In the genomic region with DNA sequence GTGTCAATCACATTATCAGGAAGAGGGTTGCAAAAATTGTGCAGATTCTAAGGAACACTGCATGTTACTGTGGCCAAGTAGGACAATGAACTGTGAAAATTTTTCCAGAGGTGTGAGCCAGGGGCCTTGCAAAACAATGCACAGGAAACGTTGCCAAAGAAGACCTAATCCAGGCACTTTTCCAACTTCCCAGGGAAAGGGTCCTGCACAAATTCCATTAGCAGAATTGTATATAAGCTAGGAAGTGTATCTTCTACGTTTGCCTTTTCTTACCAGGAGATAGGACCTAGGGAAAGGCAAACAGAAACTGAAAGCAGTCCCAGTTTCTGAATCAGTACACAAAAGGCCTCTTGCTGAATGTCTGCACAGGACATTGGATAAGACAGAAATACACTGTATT, we compare ENCODE assay signal across 8 cellular contexts.
DNase-seq lines count a peak whose midpoint lies in the region; ATAC-seq, FAIRE-seq and TF ChIP-seq lines count a peak whose summit lies in the region.

No MANE protein-coding gene starts in this region.

- no CpG with 5 or more reads among the region's 2 CpGs for WGBS in neuronal stem cell (ENCODE audit: extremely low coverage in 2 of 2, insufficient read length in 2 of 2, insufficient replicate concordance in 1 of 2), 2 donors

- H3K79me1 ChIP-seq in neuronal stem cell (ENCODE audit: low read depth, low read length): no peaks in the 10 kb centered on the region

- no peak overlapping the region for H3K27ac ChIP-seq in CD4-positive, CD25-positive, alpha-beta regulatory T cell (ENCODE audit: insufficient read depth, low read length, poor library complexity, severe bottlenecking)
- peak overlapping the region; percentile 36 for H3K27ac ChIP-seq in fibroblast of lung (ENCODE audit: insufficient read depth, low read length)
- no peak overlapping the region for H3K27ac ChIP-seq in neuronal stem cell (replicated peaks; ENCODE audit: low read length)
- no peak overlapping the region for H3K27ac ChIP-seq in SJCRH30

- H3K14ac ChIP-seq in neuronal stem cell (ENCODE audit: low read length): no peak overlapping the region

- H2BK5ac ChIP-seq in neuronal stem cell (ENCODE audit: low read length): no peak overlapping the region

- H3K9ac ChIP-seq in fibroblast of lung (ENCODE audit: insufficient read depth, low read length) (peak overlapping the region; percentile 20), neuronal stem cell (ENCODE audit: low read depth, low read length, poor library complexity) (no peak overlapping the region)

- H3K4ac ChIP-seq in neuronal stem cell (ENCODE audit: low read length): no peak overlapping the region

- no peaks in the 10 kb centered on the region for H4K20me1 ChIP-seq in fibroblast of lung (ENCODE audit: control insufficient read depth, extremely low read depth, insufficient read depth, low read length)

- H2AK5ac ChIP-seq in neuronal stem cell (ENCODE audit: low read depth, low read length): no peak overlapping the region

- no peaks in the 10 kb centered on the region for H3K4me1 ChIP-seq in CD4-positive, CD25-positive, alpha-beta regulatory T cell (ENCODE audit: control insufficient read depth, insufficient read depth, low read length, poor library complexity, severe bottlenecking)
- H3K4me1 ChIP-seq in fibroblast of lung (ENCODE audit: control insufficient read depth, extremely low read depth, insufficient read depth, low read length) (no peaks in the 10 kb centered on the region), neuronal stem cell (ENCODE audit: control insufficient read depth in 2 of 2, insufficient read depth in 1 of 2, low read depth in 1 of 2, low read length in 2 of 2) (peaks cover 0 to 3% of the 10 kb centered on the region in 2 donors), BE2C (no peaks in the 10 kb centered on the region), SJCRH30 (no peaks in the 10 kb centered on the region)

- no peak overlapping the region for H2BK12ac ChIP-seq in neuronal stem cell (ENCODE audit: low read length)

- ATAC-seq in CD4-positive, CD25-positive, alpha-beta regulatory T cell (ENCODE audit: low read depth in 2 of 2): no peak
- ATAC-seq in GM19035 (IDR thresholded peaks at IDR 0.05; ENCODE audit: unreplicated experiment): no peak

- no peak overlapping the region for H4K8ac ChIP-seq in neuronal stem cell (ENCODE audit: low read depth, low read length)

- H3K27me3 Mint-ChIP-seq in CD4-positive, CD25-positive, alpha-beta regulatory T cell: no peaks in the 10 kb centered on the region

- no peak for FAIRE-seq in D721Med (lab: Jason Lieb, UNC)

- no peak for DNase-seq in CD4-positive, CD25-positive, alpha-beta regulatory T cell
- DNase-seq in NCI-H774 (lab: John Stamatoyannopoulos, UW): peak; percentile 10
- peak; percentile 66 to 88 for DNase-seq in fibroblast of lung (ENCODE audit: low read depth in 2 of 2)
- DNase-seq in neuronal stem cell (ENCODE audit: low spot score): no peak
- no peak for DNase-seq in BE2C
- no peak for DNase-seq in D721Med (ENCODE audit: insufficient read length, low spot score)
- DNase-seq in SJCRH30: no peak

- no peak overlapping the region for H2BK15ac ChIP-seq in neuronal stem cell (ENCODE audit: low read length)

- H3K4me3 Mint-ChIP-seq in CD4-positive, CD25-positive, alpha-beta regulatory T cell: no peak overlapping the region

- H3K4me1 Mint-ChIP-seq in CD4-positive, CD25-positive, alpha-beta regulatory T cell: peaks cover 0 to 5% (median 0%) of the 10 kb centered on the region in 4 donors

- TF ChIP-seq CTCF in fibroblast of lung (conservative IDR thresholded peaks at IDR 0.05 in 1 of 2, IDR thresholded peaks at IDR 0.05 in 1 of 2; ENCODE audit: low read depth in 1 of 2, low read length in 2 of 2) (no peak), BE2C (IDR thresholded peaks at IDR 0.05; ENCODE audit: low read depth, low read length) (no peak), D721Med (IDR thresholded peaks at IDR 0.05; ENCODE audit: insufficient read depth, missing control alignments) (no peak)

- H2BK120ac ChIP-seq in neuronal stem cell (ENCODE audit: low read depth, low read length): no peak overlapping the region

- H3K36me3 Mint-ChIP-seq in CD4-positive, CD25-positive, alpha-beta regulatory T cell: no peaks in the 10 kb centered on the region

- no peak overlapping the region for H3K23ac ChIP-seq in neuronal stem cell (ENCODE audit: low read depth, low read length, poor library complexity)

- peaks cover 2 to 9% (median 5%) of the 10 kb centered on the region in 7 donors for H3K9me3 Mint-ChIP-seq in CD4-positive, CD25-positive, alpha-beta regulatory T cell

- no peak overlapping the region for H4K91ac ChIP-seq in neuronal stem cell (ENCODE audit: low read depth, low read length, poor library complexity)

- H3K9me3 ChIP-seq in CD4-positive, CD25-positive, alpha-beta regulatory T cell (ENCODE audit: control insufficient read depth in 2 of 2, low read length in 2 of 2): no peaks in the 10 kb centered on the region
- H3K9me3 ChIP-seq in fibroblast of lung (ENCODE audit: control insufficient read depth, insufficient read depth, low read depth, low read length): no peaks in the 10 kb centered on the region
- H3K9me3 ChIP-seq in neuronal stem cell (replicated peaks in 1 of 2; ENCODE audit: control insufficient read depth in 2 of 2, insufficient read depth in 1 of 2, low read depth in 1 of 2, low read length in 2 of 2): no peaks in the 10 kb centered on the region
- H3K9me3 ChIP-seq in BE2C: no peaks in the 10 kb centered on the region
- no peaks in the 10 kb centered on the region for H3K9me3 ChIP-seq in SJCRH30 (replicated peaks)

- peak overlapping the region in 2 of 3 donors; percentile 59 to 64 for H3K27ac Mint-ChIP-seq in CD4-positive, CD25-positive, alpha-beta regulatory T cell

- no peaks in the 10 kb centered on the region for H3K79me2 ChIP-seq in fibroblast of lung (ENCODE audit: control insufficient read depth, insufficient read depth, low read length)

- H3K27me3 ChIP-seq in CD4-positive, CD25-positive, alpha-beta regulatory T cell (ENCODE audit: control insufficient read depth, insufficient read depth, low read length): no peaks in the 10 kb centered on the region
- no peaks in the 10 kb centered on the region for H3K27me3 ChIP-seq in fibroblast of lung (ENCODE audit: control insufficient read depth, insufficient read depth, low read length)
- H3K27me3 ChIP-seq in neuronal stem cell (ENCODE audit: control insufficient read depth in 3 of 3, insufficient read depth in 3 of 3, low read depth in 1 of 3, low read length in 3 of 3): no peaks in the 10 kb centered on the region
- no peaks in the 10 kb centered on the region for H3K27me3 ChIP-seq in BE2C
- H3K27me3 ChIP-seq in SJCRH30: no peaks in the 10 kb centered on the region

- H2AFZ ChIP-seq in fibroblast of lung (ENCODE audit: low read length) (peak overlapping the region; percentile 82), neuronal stem cell (ENCODE audit: low read length) (peak overlapping the region; percentile 86)

- no peaks in the 10 kb centered on the region for H3K36me3 ChIP-seq in CD4-positive, CD25-positive, alpha-beta regulatory T cell (ENCODE audit: control insufficient read depth, insufficient read depth, low read length)
- H3K36me3 ChIP-seq in fibroblast of lung (ENCODE audit: control insufficient read depth, insufficient read depth, low read length) (no peaks in the 10 kb centered on the region), neuronal stem cell (replicated peaks in 1 of 2; ENCODE audit: control insufficient read depth in 2 of 2, insufficient read depth in 2 of 2, low read length in 2 of 2) (no peaks in the 10 kb centered on the region), BE2C (no peaks in the 10 kb centered on the region), SJCRH30 (no peaks in the 10 kb centered on the region)

- H3K4me3 ChIP-seq in CD4-positive, CD25-positive, alpha-beta regulatory T cell (ENCODE audit: low read depth, low read length): no peak overlapping the region
- H3K4me3 ChIP-seq in fibroblast of lung (replicated peaks in 1 of 4; ENCODE audit: control extremely low read depth in 1 of 4, insufficient read depth in 1 of 4, low read depth in 3 of 4, low read length in 4 of 4) (peak overlapping the region; percentile 13 to 36 (median 26)), neuronal stem cell (ENCODE audit: low read length in 2 of 2) (no peak overlapping the region), BE2C (ENCODE audit: low read depth, low read length) (no peak overlapping the region), SJCRH30 (no peak overlapping the region)

- H3K18ac ChIP-seq in neuronal stem cell (ENCODE audit: low read length): no peak overlapping the region

- H3K4me2 ChIP-seq in fibroblast of lung (ENCODE audit: extremely low read depth, insufficient read depth, low read length): peak overlapping the region; percentile 78
- H3K4me2 ChIP-seq in neuronal stem cell (ENCODE audit: insufficient read depth, low read length, poor library complexity, severe bottlenecking): peak overlapping the region; percentile 25

Comparison
In these comparisons a context has a peak if more than half of its experiments do, and no peak if none do; other contexts are left out.
1. DNase-seq: peak in NCI-H774 (single experiment) and fibroblast of lung (2 of 2); none in CD4-positive, CD25-positive, alpha-beta regulatory T cell (0 of 3), neuronal stem cell (single experiment), BE2C (single experiment), D721Med (single experiment) and SJCRH30 (0 of 2).
2. H3K4me3 ChIP-seq: peak in fibroblast of lung (4 of 4); none in CD4-positive, CD25-positive, alpha-beta regulatory T cell (single experiment), neuronal stem cell (0 of 2), BE2C (single experiment) and SJCRH30 (single experiment).